In genomic region chr5:154806176-154806575, GRCh38 we compare ENCODE assay signal across 1 cellular context.
TF ChIP-seq lines count a peak whose summit lies in the region.

No MANE protein-coding gene starts in this region.

TF ChIP-seq in GM23338, 12 proteins besides CTCF, POLR2A, EP300 and RAD21:
- TF ChIP-seq EZH2phosphoT487 (IDR thresholded peaks at IDR 0.05; ENCODE audit: unreplicated experiment) (no peak), JUNB (IDR thresholded peaks at IDR 0.05; ENCODE audit: unreplicated experiment) (no peak), ZNF331 (CRISPR knock-in tag; IDR thresholded peaks at IDR 0.05; ENCODE audit: low read depth) (no peak), NANOG (IDR thresholded peaks at IDR 0.05; ENCODE audit: borderline replicate concordance) (no peak), EZH2 (IDR thresholded peaks at IDR 0.05; ENCODE audit: low read depth, unreplicated experiment) (no peak), POLR2AphosphoS5 (IDR thresholded peaks at IDR 0.05; ENCODE audit: low read depth) (no peak), CREB1 (CRISPR knock-in tag; IDR thresholded peaks at IDR 0.05; ENCODE audit: low read depth) (no peak), STAT1 (IDR thresholded peaks at IDR 0.05; ENCODE audit: unreplicated experiment) (no peak), REST (IDR thresholded peaks at IDR 0.05; ENCODE audit: unreplicated experiment) (no peak), ZNF114 (CRISPR knock-in tag; IDR thresholded peaks at IDR 0.05) (no peak), ETS1 (IDR thresholded peaks at IDR 0.05) (no peak)
- TF ChIP-seq, protein P1, sequence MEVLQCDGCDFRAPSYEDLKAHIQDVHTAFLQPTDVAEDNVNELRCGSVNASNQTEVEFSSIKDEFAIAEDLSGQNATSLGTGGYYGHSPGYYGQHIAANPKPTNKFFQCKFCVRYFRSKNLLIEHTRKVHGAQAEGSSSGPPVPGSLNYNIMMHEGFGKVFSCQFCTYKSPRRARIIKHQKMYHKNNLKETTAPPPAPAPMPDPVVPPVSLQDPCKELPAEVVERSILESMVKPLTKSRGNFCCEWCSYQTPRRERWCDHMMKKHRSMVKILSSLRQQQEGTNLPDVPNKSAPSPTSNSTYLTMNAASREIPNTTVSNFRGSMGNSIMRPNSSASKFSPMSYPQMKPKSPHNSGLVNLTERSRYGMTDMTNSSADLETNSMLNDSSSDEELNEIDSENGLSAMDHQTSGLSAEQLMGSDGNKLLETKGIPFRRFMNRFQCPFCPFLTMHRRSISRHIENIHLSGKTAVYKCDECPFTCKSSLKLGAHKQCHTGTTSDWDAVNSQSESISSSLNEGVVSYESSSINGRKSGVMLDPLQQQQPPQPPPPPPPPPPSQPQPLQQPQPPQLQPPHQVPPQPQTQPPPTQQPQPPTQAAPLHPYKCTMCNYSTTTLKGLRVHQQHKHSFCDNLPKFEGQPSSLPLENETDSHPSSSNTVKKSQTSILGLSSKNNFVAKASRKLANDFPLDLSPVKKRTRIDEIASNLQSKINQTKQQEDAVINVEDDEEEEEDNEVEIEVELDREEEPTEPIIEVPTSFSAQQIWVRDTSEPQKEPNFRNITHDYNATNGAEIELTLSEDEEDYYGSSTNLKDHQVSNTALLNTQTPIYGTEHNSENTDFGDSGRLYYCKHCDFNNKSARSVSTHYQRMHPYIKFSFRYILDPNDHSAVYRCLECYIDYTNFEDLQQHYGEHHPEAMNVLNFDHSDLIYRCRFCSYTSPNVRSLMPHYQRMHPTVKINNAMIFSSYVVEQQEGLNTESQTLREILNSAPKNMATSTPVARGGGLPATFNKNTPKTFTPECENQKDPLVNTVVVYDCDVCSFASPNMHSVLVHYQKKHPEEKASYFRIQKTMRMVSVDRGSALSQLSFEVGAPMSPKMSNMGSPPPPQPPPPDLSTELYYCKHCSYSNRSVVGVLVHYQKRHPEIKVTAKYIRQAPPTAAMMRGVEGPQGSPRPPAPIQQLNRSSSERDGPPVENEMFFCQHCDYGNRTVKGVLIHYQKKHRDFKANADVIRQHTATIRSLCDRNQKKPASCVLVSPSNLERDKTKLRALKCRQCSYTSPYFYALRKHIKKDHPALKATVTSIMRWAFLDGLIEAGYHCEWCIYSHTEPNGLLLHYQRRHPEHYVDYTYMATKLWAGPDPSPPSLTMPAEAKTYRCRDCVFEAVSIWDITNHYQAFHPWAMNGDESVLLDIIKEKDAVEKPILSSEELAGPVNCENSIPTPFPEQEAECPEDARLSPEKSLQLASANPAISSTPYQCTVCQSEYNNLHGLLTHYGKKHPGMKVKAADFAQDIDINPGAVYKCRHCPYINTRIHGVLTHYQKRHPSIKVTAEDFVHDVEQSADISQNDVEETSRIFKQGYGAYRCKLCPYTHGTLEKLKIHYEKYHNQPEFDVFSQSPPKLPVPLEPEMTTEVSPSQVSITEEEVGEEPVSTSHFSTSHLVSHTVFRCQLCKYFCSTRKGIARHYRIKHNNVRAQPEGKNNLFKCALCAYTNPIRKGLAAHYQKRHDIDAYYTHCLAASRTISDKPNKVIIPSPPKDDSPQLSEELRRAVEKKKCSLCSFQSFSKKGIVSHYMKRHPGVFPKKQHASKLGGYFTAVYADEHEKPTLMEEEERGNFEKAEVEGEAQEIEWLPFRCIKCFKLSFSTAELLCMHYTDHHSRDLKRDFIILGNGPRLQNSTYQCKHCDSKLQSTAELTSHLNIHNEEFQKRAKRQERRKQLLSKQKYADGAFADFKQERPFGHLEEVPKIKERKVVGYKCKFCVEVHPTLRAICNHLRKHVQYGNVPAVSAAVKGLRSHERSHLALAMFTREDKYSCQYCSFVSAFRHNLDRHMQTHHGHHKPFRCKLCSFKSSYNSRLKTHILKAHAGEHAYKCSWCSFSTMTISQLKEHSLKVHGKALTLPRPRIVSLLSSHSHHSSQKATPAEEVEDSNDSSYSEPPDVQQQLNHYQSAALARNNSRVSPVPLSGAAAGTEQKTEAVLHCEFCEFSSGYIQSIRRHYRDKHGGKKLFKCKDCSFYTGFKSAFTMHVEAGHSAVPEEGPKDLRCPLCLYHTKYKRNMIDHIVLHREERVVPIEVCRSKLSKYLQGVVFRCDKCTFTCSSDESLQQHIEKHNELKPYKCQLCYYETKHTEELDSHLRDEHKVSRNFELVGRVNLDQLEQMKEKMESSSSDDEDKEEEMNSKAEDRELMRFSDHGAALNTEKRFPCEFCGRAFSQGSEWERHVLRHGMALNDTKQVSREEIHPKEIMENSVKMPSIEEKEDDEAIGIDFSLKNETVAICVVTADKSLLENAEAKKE (CRISPR knock-in tag; IDR thresholded peaks at IDR 0.05), result no peak
